Comparison of ENCODE assay signal across 8 cellular contexts in genomic region chr10:121975295-121976086, GRCh38. TPM values are rescaled to one million over a fixed set of nuclear protein-coding genes. Genes with fewer than 3 reads are reported as not detected.
A peak's percentile ranks its signal among the peaks of the same experiment; 100 is the strongest.
DNase-seq lines count a peak whose midpoint lies in the region; ATAC-seq and TF ChIP-seq lines count a peak whose summit lies in the region.

No MANE protein-coding gene starts in this region.

- DNase-seq in G401 (ENCODE audit: low spot score) (peak; percentile 6), adipocyte (ENCODE audit: low read depth) (no peak), kidney epithelial cell (ENCODE audit: low read depth) (no peak), A172 (ENCODE audit: low spot score) (no peak)
- DNase-seq in activated CD4-positive, alpha-beta T cell treated with anti-CD3 and anti-CD28 coated beads, Interleukin-2, amount 50 U/mL, for 48 hours = no peak

- H3K36me3 ChIP-seq in adipocyte (ENCODE audit: control insufficient read depth, insufficient read depth, low read length, severe bottlenecking) = peaks cover 4% of the 10 kb centered on the region
- H3K36me3 ChIP-seq in kidney epithelial cell (ENCODE audit: control insufficient read depth, insufficient read depth, low read length) = no peaks in the 10 kb centered on the region
- peaks cover 10% of the 10 kb centered on the region for H3K36me3 ChIP-seq in thymus (ENCODE audit: control insufficient read depth, insufficient read depth)

- no peak overlapping the region for H3K27ac ChIP-seq in thymus (ENCODE audit: low read depth)

- H3K9me3 ChIP-seq in adipocyte (ENCODE audit: control insufficient read depth, low read length) = no peaks in the 10 kb centered on the region
- no peaks in the 10 kb centered on the region for H3K9me3 ChIP-seq in thymus (ENCODE audit: control insufficient read depth)

- peaks cover 8% of the 10 kb centered on the region for H3K4me1 ChIP-seq in adipocyte (ENCODE audit: control insufficient read depth, insufficient read depth, low read length)
- H3K4me1 ChIP-seq in thymus (ENCODE audit: control insufficient read depth, insufficient read depth, low read length) = peaks cover 8% of the 10 kb centered on the region

- 47% methylated on average over 21 of the region's 21 CpGs for WGBS in thymus

- H3K27me3 ChIP-seq in adipocyte (replicated peaks; ENCODE audit: control insufficient read depth, insufficient read depth, low read length) (no peaks in the 10 kb centered on the region), kidney epithelial cell (ENCODE audit: control insufficient read depth, insufficient read depth, low read length) (no peaks in the 10 kb centered on the region), thymus (ENCODE audit: control insufficient read depth, insufficient read depth) (no peaks in the 10 kb centered on the region)

- in situ Hi-C loops in G401 (cut with HindIII; ENCODE audit: low sequenced_read_pairs) = no loop called here

- peak overlapping the region; percentile 93 for H3K9ac ChIP-seq in adipocyte (ENCODE audit: low read length)

- TF ChIP-seq CTCF in kidney epithelial cell (IDR thresholded peaks at IDR 0.05; ENCODE audit: insufficient read depth, low read length, poor library complexity, severe bottlenecking) = peak; percentile 19

- peak; percentile 16 for ATAC-seq in HG03354 (IDR thresholded peaks at IDR 0.05; ENCODE audit: poor library complexity, severe bottlenecking, unreplicated experiment)
- no peak for ATAC-seq in HG03097 (IDR thresholded peaks at IDR 0.05; ENCODE audit: low FRiP score, unreplicated experiment)

- H3K4me3 ChIP-seq in adipocyte (ENCODE audit: low read length) (peak overlapping the region; percentile 85), kidney epithelial cell (ENCODE audit: low read depth, low read length) (peak overlapping the region; percentile 80), thymus (ENCODE audit: low read length) (peak overlapping the region; percentile 79)

RNA-seq across cellular contexts. Expression of gene NSMCE4A, which starts 0.5 kb away (rescaled TPM):
- 148 and 167 TPM in 2 replicates for total RNA-seq in G401 (2014; rRNA removed; shearing (Covaris generic))
- 53.4 and 56.8 TPM in 2 replicates for total RNA-seq in kidney epithelial cell
- 131 TPM for polyA plus RNA-seq in thymus
- total RNA-seq in A172 (2014; rRNA removed; shearing (Covaris generic)) = 30.0 and 38.8 TPM in 2 replicates

RNA-seq across cellular contexts. Expression of gene TACC2, which starts 13.5 kb away (rescaled TPM):
- total RNA-seq in G401 (2014; rRNA removed; shearing (Covaris generic)) = 5.5 and 6.6 TPM in 2 replicates
- total RNA-seq in kidney epithelial cell = 25.2 and 26.9 TPM in 2 replicates
- polyA plus RNA-seq in thymus = 57.3 TPM
- total RNA-seq in A172 (2014; rRNA removed; shearing (Covaris generic)) = 4.4 and 8.5 TPM in 2 replicates

RNA-seq across cellular contexts. Expression of gene ATE1, which starts 47.7 kb away (rescaled TPM):
- 35.6 and 58.1 TPM in 2 replicates for total RNA-seq in G401 (2014; rRNA removed; shearing (Covaris generic))
- 24.9 and 26.5 TPM in 2 replicates for total RNA-seq in kidney epithelial cell
- 12.0 TPM for polyA plus RNA-seq in thymus
- total RNA-seq in A172 (2014; rRNA removed; shearing (Covaris generic)) = 10.6 and 11.6 TPM in 2 replicates
